Comparison of ENCODE assay signal across 11 cellular contexts in the genomic region with DNA sequence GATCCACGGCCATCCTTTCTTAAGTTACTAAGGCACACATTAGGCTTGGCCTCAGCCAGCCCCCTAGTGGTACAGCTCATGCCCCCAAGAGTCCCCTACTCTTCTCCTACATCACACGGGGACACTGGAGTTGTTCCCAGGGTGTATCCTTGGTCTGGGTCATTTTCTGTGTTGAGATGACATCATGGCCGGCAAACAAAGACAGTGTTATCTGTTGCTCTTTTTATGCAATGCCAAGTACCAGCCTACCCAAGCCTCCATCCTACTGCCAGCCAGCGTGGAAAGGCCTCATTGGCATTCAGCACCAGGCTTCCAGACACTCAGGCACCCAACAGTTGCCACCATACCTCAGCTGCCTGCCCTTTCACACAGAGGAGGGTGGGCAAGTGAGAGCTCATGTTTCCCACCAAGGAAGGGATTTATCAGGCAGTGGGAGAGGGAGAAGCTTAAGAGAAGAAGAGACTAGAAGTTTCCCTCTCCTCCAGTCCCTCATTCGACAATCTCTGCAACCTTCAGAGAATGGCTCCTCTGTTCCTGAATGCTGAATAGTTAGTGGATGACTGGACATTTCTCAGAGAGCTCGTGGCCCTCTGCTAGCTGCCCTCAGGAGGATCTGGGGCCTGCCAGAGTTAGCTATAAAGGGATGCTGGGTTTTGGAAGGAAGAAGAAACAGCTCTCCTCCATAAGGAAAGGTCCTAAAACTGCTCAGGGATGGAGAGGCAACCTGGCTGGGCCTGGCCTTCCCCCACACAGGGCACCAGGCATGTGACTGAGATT. TPM values are rescaled to one million over a fixed set of nuclear protein-coding genes. Genes with fewer than 3 reads are reported as not detected.
DNase-seq lines count a peak whose midpoint lies in the region; TF ChIP-seq lines count a peak whose summit lies in the region.
"Had no signal": no experiment of that assay in that cellular context is flagged by ENCODE, and none has a peak within 500 bp of the region (broad histone marks: within the 10 kb centered on the region; RNA-seq: fewer than 3 reads in every experiment).

No MANE protein-coding gene starts in this region.

- H3K36me3 ChIP-seq in Caco-2 (ENCODE audit: control insufficient read depth, insufficient read depth, low read length), result no peaks in the 10 kb centered on the region
- H3K36me3 ChIP-seq in mammary epithelial cell (ENCODE audit: insufficient read depth, low read length), result no peaks in the 10 kb centered on the region
- H3K36me3 ChIP-seq in stomach, result no peaks in the 10 kb centered on the region

- 8% methylated on average over 5 of the region's 6 CpGs for WGBS in mammary epithelial cell (ENCODE audit: low coverage, missing lambda C conversion rate)
- 62 to 70% (median 68%) methylated on average over 6 of the region's 6 CpGs for whole genome bisulfite sequencing in stomach, 5 donors

- TF ChIP-seq POLR2A in stomach (IDR thresholded peaks at IDR 0.05), result no peak

- no peak overlapping the region for H3K9ac ChIP-seq in mammary epithelial cell (ENCODE audit: insufficient read depth, low read length)

- no peaks in the 10 kb centered on the region for H3K36me3 Mint-ChIP-seq in Caco-2 (ENCODE audit: insufficient read depth, unreplicated experiment)
- H3K36me3 Mint-ChIP-seq in activated naive CD4-positive, alpha-beta T cell treated with anti-CD3 and anti-CD28 coated beads for 36 hours (ENCODE audit: low read depth), result no peaks in the 10 kb centered on the region

- no peak overlapping the region for H3K27ac ChIP-seq in mammary epithelial cell (ENCODE audit: insufficient read depth, low read depth, low read length)
- no peak overlapping the region for H3K27ac ChIP-seq in stomach
- H3K27ac ChIP-seq: C4-2B had no signal

- BruUV-seq in Caco-2 (replicated peaks; lab: Mats Ljungman, UMichigan) (no TSS peak), mammary epithelial cell (replicated peaks; lab: Mats Ljungman, UMichigan) (no TSS peak)

- intact Hi-C loops in Caco-2 (cut with micrococcal nuclease; ENCODE audit: unreplicated experiment), result no loop called here
- intact Hi-C loops in mammary epithelial cell (cut with micrococcal nuclease), result no loop called here
- intact Hi-C loops in activated naive CD4-positive, alpha-beta T cell treated with anti-CD3 and anti-CD28 coated beads for 36 hours (cut with micrococcal nuclease), result no loop called here
- intact Hi-C loops in stomach (cut with DNase I; ENCODE audit: low total_unique reads), result no loop called here

- H3K4me3 ChIP-seq in Caco-2 (ENCODE audit: low read depth, low read length) (no peak overlapping the region), mammary epithelial cell (replicated peaks in 1 of 3; ENCODE audit: insufficient read depth in 1 of 3, low read depth in 2 of 3, low read length in 3 of 3) (no peak overlapping the region), stomach (no peak overlapping the region)

- H3K27me3 Mint-ChIP-seq in Caco-2 (ENCODE audit: insufficient read depth, unreplicated experiment), result no peaks in the 10 kb centered on the region
- no peaks in the 10 kb centered on the region for H3K27me3 Mint-ChIP-seq in activated naive CD4-positive, alpha-beta T cell treated with anti-CD3 and anti-CD28 coated beads for 36 hours (ENCODE audit: low read depth)

- no peaks in the 10 kb centered on the region for H3K9me3 ChIP-seq in Caco-2
- no peaks in the 10 kb centered on the region for H3K9me3 ChIP-seq in mammary epithelial cell (replicated peaks; ENCODE audit: insufficient read depth, low read length)
- H3K9me3 ChIP-seq in stomach, result no peaks in the 10 kb centered on the region

- DNase-seq in Caco-2 (no peak), M059J (ENCODE audit: low read depth) (peak; percentile 58), mammary epithelial cell (no peak), medulla oblongata (ENCODE audit: extremely low spot score) (peak; percentile 97), T1000 (lab: John Stamatoyannopoulos, UW) (no peak), stomach (no peak), GM13976 (ENCODE audit: low spot score) (no peak)
- no peak for DNase-seq in activated naive CD4-positive, alpha-beta T cell treated with anti-CD3 and anti-CD28 coated beads for 36 hours
- DNase-seq: kidney glomerular epithelial cell, NCI-H1048 had no signal

- CTCF ChIA-PET in Caco-2 (lab: Charles Lee), result no interaction called here
- CTCF ChIA-PET in mammary epithelial cell (lab: Charles Lee; ENCODE audit: low non-redundant PET), result no interaction called here
- CTCF ChIA-PET in activated naive CD4-positive, alpha-beta T cell treated with anti-CD3 and anti-CD28 coated beads for 36 hours (lab: Charles Lee), result interaction anchor here (1.3 kb wide), 1 partner anchor 21 kb away, joined by 3 read pairs; no protein-coding TSS in a partner anchor

- POLR2A ChIA-PET in Caco-2 (lab: Charles Lee), result no interaction called here

- TF ChIP-seq EP300 in stomach (IDR thresholded peaks at IDR 0.05), result no peak

- no peaks in the 10 kb centered on the region for H3K4me1 ChIP-seq in Caco-2
- H3K4me1 ChIP-seq in mammary epithelial cell (ENCODE audit: insufficient read depth, low read length), result peaks cover 37% of the 10 kb centered on the region
- no peaks in the 10 kb centered on the region for H3K4me1 ChIP-seq in stomach

- no peak overlapping the region for H3K4me3 Mint-ChIP-seq in Caco-2 (ENCODE audit: unreplicated experiment)
- no peak overlapping the region for H3K4me3 Mint-ChIP-seq in activated naive CD4-positive, alpha-beta T cell treated with anti-CD3 and anti-CD28 coated beads for 36 hours

- TF ChIP-seq CTCF in Caco-2 (IDR thresholded peaks at IDR 0.05; ENCODE audit: insufficient read depth in 1 of 2, low read depth in 1 of 2, low read length in 1 of 2, severe bottlenecking in 1 of 2, unreplicated experiment in 1 of 2) (peak; percentile 41 to 42), mammary epithelial cell (conservative IDR thresholded peaks at IDR 0.05 in 1 of 2, IDR thresholded peaks at IDR 0.05 in 1 of 2; ENCODE audit: extremely low read depth in 1 of 2, insufficient read depth in 1 of 2, low read depth in 1 of 2, low read length in 2 of 2) (peak in 1 of 2 donors; percentile 12), stomach (IDR thresholded peaks at IDR 0.05) (no peak), GM13976 (IDR thresholded peaks at IDR 0.05; ENCODE audit: borderline replicate concordance, control extremely low read depth, extremely low read depth, insufficient read depth, missing control alignments) (no peak)

- H3K9me3 Mint-ChIP-seq in Caco-2 (ENCODE audit: unreplicated experiment), result no peaks in the 10 kb centered on the region
- no peaks in the 10 kb centered on the region for H3K9me3 Mint-ChIP-seq in activated naive CD4-positive, alpha-beta T cell treated with anti-CD3 and anti-CD28 coated beads for 36 hours

- H3K79me2 ChIP-seq in mammary epithelial cell (ENCODE audit: insufficient read depth, low read length), result no peaks in the 10 kb centered on the region

- no peak overlapping the region for H3K4me2 ChIP-seq in mammary epithelial cell (ENCODE audit: insufficient read depth, low read depth, low read length)

- no peaks in the 10 kb centered on the region for H3K4me1 Mint-ChIP-seq in Caco-2 (ENCODE audit: low read depth, unreplicated experiment)
- H3K4me1 Mint-ChIP-seq in activated naive CD4-positive, alpha-beta T cell treated with anti-CD3 and anti-CD28 coated beads for 36 hours (ENCODE audit: low read depth), result peaks cover 2% of the 10 kb centered on the region

- in situ Hi-C loops in mammary epithelial cell (cut with MboI; ENCODE audit: low sequenced_read_pairs in 2 of 2) (no loop called here), GM13976 (cut with MboI; ENCODE audit: low sequenced_read_pairs, unreplicated experiment) (no loop called here)

- no peaks in the 10 kb centered on the region for H3K27me3 ChIP-seq in Caco-2 (replicated peaks; ENCODE audit: control insufficient read depth, insufficient read depth, low read length)
- H3K27me3 ChIP-seq in mammary epithelial cell (ENCODE audit: insufficient read depth, low read length), result no peaks in the 10 kb centered on the region
- H3K27me3 ChIP-seq in stomach, result no peaks in the 10 kb centered on the region

- dilution Hi-C loops in mammary epithelial cell (cut with HindIII; ENCODE audit: low sequenced_read_pairs), result loop anchor here (5.0 kb wide), 1 partner anchor 35 kb away; no protein-coding TSS in a partner anchor

- no peaks in the 10 kb centered on the region for H4K20me1 ChIP-seq in mammary epithelial cell (ENCODE audit: insufficient read depth, low read length)

- no peak overlapping the region for H3K27ac Mint-ChIP-seq in Caco-2 (ENCODE audit: unreplicated experiment)
- H3K27ac Mint-ChIP-seq in activated naive CD4-positive, alpha-beta T cell treated with anti-CD3 and anti-CD28 coated beads for 36 hours, result no peak overlapping the region

- H2AFZ ChIP-seq in mammary epithelial cell (ENCODE audit: low read depth, low read length), result peak overlapping the region; percentile 90

RNA-seq across cellular contexts. Expression of a gene that starts 17.7 kb away (rescaled TPM):
- total RNA-seq in Caco-2 (2022) (41.1 and 45.0 TPM in 2 replicates), mammary epithelial cell (100 to 1,000 TPM in 1 of 2 donors, 10 to 100 TPM in 1; 95.0 to 105 TPM), stomach (100 to 1,000 TPM in 3 of 5 donors, 10 to 100 TPM in 2; 79.9 to 372 (median 140) TPM)
- 314 and 339 TPM in 2 replicates for total RNA-seq in M059J (2014; rRNA removed; shearing (Covaris generic))
- polyA plus RNA-seq in mammary epithelial cell (267 TPM), stomach (100 to 1,000 TPM in 2 of 3 donors, 10 to 100 TPM in 1; 99.9 to 315 (median 169) TPM)
- polyA minus RNA-seq in mammary epithelial cell, result 93.5 TPM
- total RNA-seq in activated naive CD4-positive, alpha-beta T cell treated with anti-CD3 and anti-CD28 coated beads for 36 hours, result 10 to 100 TPM; 27.7 to 30.4 TPM

RNA-seq across cellular contexts. Expression of a gene that starts 27.2 kb away (rescaled TPM):
- 24.3 and 28.8 TPM in 2 replicates for total RNA-seq in Caco-2 (2022)
- 16.7 and 20.1 TPM in 2 replicates for total RNA-seq in M059J (2014; rRNA removed; shearing (Covaris generic))
- 10 to 100 TPM; 21.3 to 29.5 TPM for total RNA-seq in mammary epithelial cell
- polyA plus RNA-seq in mammary epithelial cell, result 9.9 TPM
- 21.0 TPM for polyA minus RNA-seq in mammary epithelial cell
- total RNA-seq in activated naive CD4-positive, alpha-beta T cell treated with anti-CD3 and anti-CD28 coated beads for 36 hours, result 10 to 100 TPM; 14.8 to 15.2 TPM
- 10 to 100 TPM; 11.6 to 87.5 (median 46.4) TPM for total RNA-seq in stomach
- polyA plus RNA-seq in stomach, result 10 to 100 TPM in 2 of 3 donors, 1 to 10 TPM in 1; 6.9 to 19.6 (median 10.6) TPM

RNA-seq across cellular contexts. Expression of a gene that starts 47.3 kb away (rescaled TPM):
- total RNA-seq in Caco-2 (2022) (0.46 TPM in 1 of 2 replicates, not detected in the other), mammary epithelial cell (1 to 10 TPM; 1.2 to 5.8 TPM), stomach (10 to 100 TPM in 1 of 5 donors, 1 to 10 TPM in 2, not detected in 2; 1.1 to 10.7 (median 4.7) TPM)
- total RNA-seq in M059J (2014; rRNA removed; shearing (Covaris generic)), result 57.9 and 75.6 TPM in 2 replicates
- polyA plus RNA-seq in mammary epithelial cell (6.5 TPM), stomach (10 to 100 TPM in 1 of 3 donors, 1 to 10 TPM in 2; 4.4 to 32.8 (median 6.4) TPM)
- not detected for polyA minus RNA-seq in mammary epithelial cell
- total RNA-seq in activated naive CD4-positive, alpha-beta T cell treated with anti-CD3 and anti-CD28 coated beads for 36 hours, result 10 to 100 TPM; 13.3 to 13.7 TPM

Comparison
In these comparisons a context has a peak if more than half of its experiments do, and no peak if none do; other contexts are left out.
1. DNase-seq: peak in M059J (single experiment) and medulla oblongata (single experiment); none in Caco-2 (0 of 2), mammary epithelial cell (single experiment), activated naive CD4-positive, alpha-beta T cell treated with anti-CD3 and anti-CD28 coated beads for 36 hours (single experiment), T1000 (single experiment), stomach (single experiment) and GM13976 (single experiment).
2. CTCF ChIP-seq: peak in Caco-2 (2 of 2); none in stomach (0 of 7) and GM13976 (single experiment).